Comparison of ENCODE assay signal across 19 cellular contexts in the genomic region with DNA sequence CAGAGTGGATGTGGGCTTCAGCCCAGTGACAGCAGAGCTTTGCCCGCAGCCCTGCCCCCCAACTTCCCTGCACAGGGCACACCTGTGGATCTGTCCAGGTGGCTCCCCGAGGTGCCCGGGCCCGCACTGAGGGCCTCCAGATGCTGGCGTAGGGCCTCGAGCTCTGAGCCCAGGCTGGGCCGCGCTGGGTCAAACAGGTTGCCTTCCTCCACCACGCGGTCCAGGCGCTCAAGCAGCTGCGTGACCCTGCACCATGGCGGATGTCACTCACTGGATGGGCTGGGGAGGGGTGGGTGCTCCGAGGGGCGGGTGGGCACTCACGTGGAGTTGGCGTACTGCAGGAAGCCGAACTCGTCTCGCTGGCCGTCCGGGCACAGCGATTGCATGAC. TPM values are rescaled to one million over a fixed set of nuclear protein-coding genes. Genes with fewer than 3 reads are reported as not detected.
DNase-seq lines count a peak whose midpoint lies in the region; ATAC-seq and TF ChIP-seq lines count a peak whose summit lies in the region.
"Had no signal": no experiment of that assay in that cellular context is flagged by ENCODE, and none has a peak within 500 bp of the region (broad histone marks: within the 10 kb centered on the region; RNA-seq: fewer than 3 reads in every experiment).

No MANE protein-coding gene starts in this region.

- in situ Hi-C loops in transverse colon (cut with MboI; ENCODE audit: low pct_ligation_motif_present in 1 of 4, low pct_unique_long_range_greater_than_20kb in 1 of 4, low sequenced_read_pairs in 3 of 4), result no loop called here

- TF ChIP-seq CTCF in RWPE1 (conservative IDR thresholded peaks at IDR 0.05; ENCODE audit: low read depth) (no peak), transverse colon (IDR thresholded peaks at IDR 0.05) (no peak)

- CTCF ChIA-PET in RWPE1 (lab: Yijun Ruan, JAX), result interaction anchor here (0.6 to 6.1 kb wide), 3 partner anchors 12 to 62 kb away, joined by 3 to 36 read pairs (median 7); no protein-coding TSS in a partner anchor

- POLR2A ChIA-PET in RWPE1 (lab: Yijun Ruan, JAX; ENCODE audit: low non-redundant PET), result no interaction called here

- ATAC-seq in left lobe of liver, result peak; percentile 0

- no peaks in the 10 kb centered on the region for H3K9me3 ChIP-seq in transverse colon
- H3K9me3 ChIP-seq: adrenal gland, esophagus muscularis mucosa, left lung, testis had no signal

- no peak for TF ChIP-seq POLR2A in transverse colon (IDR thresholded peaks at IDR 0.05)

- no peak overlapping the region for H3K4me3 ChIP-seq in transverse colon
- H3K4me3 ChIP-seq: adrenal gland, coronary artery, esophagus muscularis mucosa, hepatocyte, left lung, testis had no signal

- no peak for DNase-seq in RWPE1 (ENCODE audit: low spot score)
- no peak for DNase-seq in left lobe of liver (ENCODE audit: low spot score)
- DNase-seq in transverse colon, result no peak
- DNase-seq in activated naive CD4-positive, alpha-beta T cell (lab: John Stamatoyannopoulos, UW), result no peak
- no peak for DNase-seq in NCI-H748 (lab: John Stamatoyannopoulos, UW; ENCODE audit: unreplicated experiment)
- DNase-seq: foreskin melanocyte, GOT3, NCI-H2171, NCI-H524 treated with DMSO at 0.1 percent for 48 hours had no signal

- peaks cover 8 to 40% (median 33%) of the 10 kb centered on the region in 4 donors for H3K4me1 ChIP-seq in transverse colon

- intact Hi-C loops in transverse colon (cut with DNase I; ENCODE audit: low total_unique reads), result no loop called here

- H3K27me3 ChIP-seq in transverse colon, result no peaks in the 10 kb centered on the region
- H3K27me3 ChIP-seq: adrenal gland, esophagus muscularis mucosa, hepatocyte, left lung, testis had no signal

- no peaks in the 10 kb centered on the region for H3K36me3 ChIP-seq in transverse colon

- TF ChIP-seq EP300 in transverse colon (IDR thresholded peaks at IDR 0.05; ENCODE audit: low read depth), result no peak

- H3K27ac ChIP-seq in RWPE1 (peak overlapping the region; percentile 81), transverse colon (peak overlapping the region; percentile 67 to 82 (median 70))
- H3K27ac ChIP-seq: esophagus muscularis mucosa, hepatocyte, left lung, testis had no signal

- 87% methylated on average over 10 of the region's 23 CpGs; no CpG with 5 or more reads in 1 of the 2 donors for WGBS in transverse colon (ENCODE audit: low coverage in 1 of 2), 2 donors

RNA-seq across cellular contexts. Expression of a gene that starts 5.4 kb away (rescaled TPM):
- 61.2 TPM for total RNA-seq in left lobe of liver
- 100 to 1,000 TPM in 2 of 4 donors, 10 to 100 TPM in 2; 51.1 to 204 (median 96.5) TPM for total RNA-seq in transverse colon

RNA-seq across cellular contexts. Expression of a gene that starts 9.3 kb away (rescaled TPM):
- total RNA-seq in left lobe of liver (0.08 TPM), transverse colon (not detected)
- total RNA-seq: endodermal cell, hepatocyte, osteoblast, RPMI7951, SK-MEL-5 had no signal

RNA-seq across cellular contexts. Expression of a gene that starts 23.4 kb away (rescaled TPM):
- total RNA-seq in left lobe of liver, result 16.6 TPM
- 100 to 1,000 TPM in 2 of 4 donors, 10 to 100 TPM in 2; 58.0 to 972 (median 274) TPM for total RNA-seq in transverse colon

RNA-seq across cellular contexts. Expression of a gene that starts 26.2 kb away (rescaled TPM):
- total RNA-seq in left lobe of liver (not detected), transverse colon (1 to 10 TPM in 2 of 4 donors, not detected in 2; 2.5 to 3.8 TPM)
- total RNA-seq: SK-MEL-5 had no signal

RNA-seq across cellular contexts. Expression of a gene that starts 30.4 kb away (rescaled TPM):
- total RNA-seq in left lobe of liver (27.3 TPM), transverse colon (10 to 100 TPM; 49.3 to 85.2 (median 66.0) TPM)
